8 cellular contexts compared by ENCODE assay signal in the genomic region with DNA sequence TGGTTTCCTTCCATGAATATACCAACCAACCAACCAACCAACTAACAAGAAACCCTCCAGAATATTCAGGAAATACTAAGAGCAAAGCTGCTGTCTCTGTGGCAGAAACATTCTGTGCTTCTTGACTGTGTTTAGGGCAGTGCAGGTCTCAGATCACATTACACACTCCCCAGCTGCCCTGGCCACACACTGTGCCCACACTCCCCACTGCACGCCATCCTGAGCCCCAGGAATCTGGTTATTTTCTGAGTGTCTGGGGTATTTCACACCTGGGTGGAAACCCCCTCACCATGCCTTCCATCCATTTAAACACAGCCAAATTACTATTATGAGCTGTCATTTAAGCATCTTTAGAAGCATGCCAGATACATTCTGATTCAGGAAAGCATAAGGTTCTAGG.
A peak's percentile ranks its signal among the peaks of the same experiment; 100 is the strongest.
DNase-seq lines count a peak whose midpoint lies in the region; ATAC-seq and TF ChIP-seq lines count a peak whose summit lies in the region.

No MANE protein-coding gene starts in this region.

- intact Hi-C loops in stomach (cut with DNase I; ENCODE audit: low total_unique reads), result no loop called here
- intact Hi-C loops in lower leg skin (cut with DNase I; ENCODE audit: low total_unique reads), result no loop called here

- DNase-seq in NCI-H2171 treated with DMSO at 0.1 percent for 48 hours (lab: John Stamatoyannopoulos, UW) (peak; percentile 33), NCI-H2171 (lab: John Stamatoyannopoulos, UW) (no peak), iris pigment epithelial cell (ENCODE audit: low read depth) (peak; percentile 17), stomach (no peak), lower leg skin (ENCODE audit: low spot score in 2 of 2) (no peak)
- peak; percentile 67 to 78 for DNase-seq in activated CD4-positive, alpha-beta T cell treated with anti-CD3 and anti-CD28 coated beads, Interleukin-2, amount 50 U/mL, for 48 hours

- no peaks in the 10 kb centered on the region for H3K27me3 Mint-ChIP-seq in stimulated activated memory B cell treated with anti-CD40 and anti-IgM and Interleukin-4, amounts not matched to agents 10 μg/mL and 1 μg/mL and 100 μg/mL, for 72 hours

- TF ChIP-seq POLR2A in stomach (IDR thresholded peaks at IDR 0.05) (no peak), lower leg skin (IDR thresholded peaks at IDR 0.05) (no peak)

- ATAC-seq in stimulated activated memory B cell treated with anti-CD40 and anti-IgM and Interleukin-4, amounts not matched to agents 10 μg/mL and 1 μg/mL and 100 μg/mL, for 72 hours, result peak; percentile 77
- ATAC-seq in GM21825 (IDR thresholded peaks at IDR 0.05; ENCODE audit: unreplicated experiment), result no peak

- no peaks in the 10 kb centered on the region for H3K27me3 ChIP-seq in stomach

- H3K9me3 Mint-ChIP-seq in stimulated activated memory B cell treated with anti-CD40 and anti-IgM and Interleukin-4, amounts not matched to agents 10 μg/mL and 1 μg/mL and 100 μg/mL, for 72 hours, result no peaks in the 10 kb centered on the region

- peaks cover 6% of the 10 kb centered on the region for H3K36me3 Mint-ChIP-seq in stimulated activated memory B cell treated with anti-CD40 and anti-IgM and Interleukin-4, amounts not matched to agents 10 μg/mL and 1 μg/mL and 100 μg/mL, for 72 hours

- peak overlapping the region; percentile 25 for H3K4me3 Mint-ChIP-seq in stimulated activated memory B cell treated with anti-CD40 and anti-IgM and Interleukin-4, amounts not matched to agents 10 μg/mL and 1 μg/mL and 100 μg/mL, for 72 hours

- TF ChIP-seq EP300 in stomach (IDR thresholded peaks at IDR 0.05), result no peak

- TF ChIP-seq CTCF in stomach (IDR thresholded peaks at IDR 0.05), result no peak
- no peak for TF ChIP-seq CTCF in lower leg skin (IDR thresholded peaks at IDR 0.05)

- WGBS in stomach, 5 donors, result 47 to 81% (median 65%) methylated on average over 1 of the region's 1 CpG
- WGBS in lower leg skin, 2 donors, result 76 to 82% methylated on average over 1 of the region's 1 CpG

- peaks cover 0 to 32% (median 19%) of the 10 kb centered on the region in 4 donors for H3K4me1 ChIP-seq in stomach

- H3K27ac Mint-ChIP-seq in stimulated activated memory B cell treated with anti-CD40 and anti-IgM and Interleukin-4, amounts not matched to agents 10 μg/mL and 1 μg/mL and 100 μg/mL, for 72 hours, result peak overlapping the region; percentile 70

- H3K4me3 ChIP-seq in stomach (no peak overlapping the region), lower leg skin (ENCODE audit: low read depth, poor library complexity, severe bottlenecking) (no peak overlapping the region)

- peaks cover 30% of the 10 kb centered on the region for H3K4me1 Mint-ChIP-seq in stimulated activated memory B cell treated with anti-CD40 and anti-IgM and Interleukin-4, amounts not matched to agents 10 μg/mL and 1 μg/mL and 100 μg/mL, for 72 hours

- no peaks in the 10 kb centered on the region for H3K9me3 ChIP-seq in stomach

- no peaks in the 10 kb centered on the region for H3K36me3 ChIP-seq in stomach

- no peak overlapping the region for H3K27ac ChIP-seq in stomach

Comparison
In these comparisons a context has a peak if more than half of its experiments do, and no peak if none do; other contexts are left out.
1. DNase-seq: peak in NCI-H2171 treated with DMSO at 0.1 percent for 48 hours (single experiment), activated CD4-positive, alpha-beta T cell treated with anti-CD3 and anti-CD28 coated beads, Interleukin-2, amount 50 U/mL, for 48 hours (2 of 2) and iris pigment epithelial cell (single experiment); none in NCI-H2171 (single experiment), stomach (single experiment) and lower leg skin (0 of 2).